Comparison of ENCODE assay signal across 22 cellular contexts in the genomic region with DNA sequence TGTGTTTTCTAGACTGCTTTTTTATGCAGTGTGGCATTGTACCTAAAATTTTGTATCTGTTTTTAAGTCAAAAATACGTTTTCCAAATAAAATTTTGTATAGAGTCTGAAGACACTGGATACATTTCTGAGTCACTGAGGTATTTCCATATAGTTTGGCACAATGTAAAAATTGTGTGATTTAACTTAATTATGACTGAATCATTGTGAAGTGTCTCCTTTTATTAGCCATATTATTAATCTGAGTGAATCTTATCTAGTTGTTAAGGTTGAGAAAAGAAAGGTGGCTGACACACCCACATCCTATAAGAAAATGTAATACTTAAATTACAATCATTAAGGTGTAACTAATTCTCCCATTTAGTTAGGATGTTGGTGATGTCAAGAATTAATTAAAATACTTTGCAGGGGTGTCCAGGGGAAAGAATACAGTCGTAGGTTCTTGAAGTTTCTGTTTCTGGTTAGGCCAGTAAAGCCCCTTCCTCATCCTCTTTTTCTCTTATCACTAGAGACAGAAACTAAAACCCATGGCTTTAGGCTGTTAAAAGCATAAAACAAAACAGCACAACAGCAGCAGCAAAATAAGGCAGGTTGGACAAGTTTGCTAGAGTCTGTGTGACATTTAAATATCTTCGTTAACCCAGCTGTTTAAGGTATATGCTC.
DNase-seq lines count a peak whose midpoint lies in the region; ATAC-seq lines count a peak whose summit lies in the region.
"Had no signal": no experiment of that assay in that cellular context is flagged by ENCODE, and none has a peak within 500 bp of the region (broad histone marks: within the 10 kb centered on the region; RNA-seq: fewer than 3 reads in every experiment).

No MANE protein-coding gene starts in this region.

- peak overlapping the region; percentile 49 for H3K27ac Mint-ChIP-seq in memory B cell
- peak overlapping the region in 1 of 2 donors; percentile 10 for H3K27ac Mint-ChIP-seq in natural killer cell treated with Interleukin-12 subunit alpha and Interleukin-12 subunit beta and Interleukin-15 and Interleukin-18, amount 100 ng/mL, for 72 hours
- H3K27ac Mint-ChIP-seq: activated B cell treated with CpG ODN at 0.5 μM for 24 hours; activated naive CD4-positive, alpha-beta T cell treated with anti-CD3 and anti-CD28 coated beads for 36 hours had no signal

- ATAC-seq in GM19351 (IDR thresholded peaks at IDR 0.05; ENCODE audit: unreplicated experiment): peak; percentile 23
- ATAC-seq in HG02588 (IDR thresholded peaks at IDR 0.05; ENCODE audit: unreplicated experiment): peak; percentile 19
- ATAC-seq in HG03280 (IDR thresholded peaks at IDR 0.05; ENCODE audit: unreplicated experiment): peak; percentile 36
- no peak for ATAC-seq in memory B cell (ENCODE audit: low read depth)
- ATAC-seq in natural killer cell treated with Interleukin-12 subunit alpha and Interleukin-12 subunit beta and Interleukin-15 and Interleukin-18, amount 100 ng/mL, for 72 hours: no peak
- ATAC-seq: heart left ventricle; naive thymus-derived CD4-positive, alpha-beta T cell had no signal

- no peaks in the 10 kb centered on the region for H3K27me3 Mint-ChIP-seq in memory B cell
- H3K27me3 Mint-ChIP-seq in natural killer cell treated with Interleukin-12 subunit alpha and Interleukin-12 subunit beta and Interleukin-15 and Interleukin-18, amount 100 ng/mL, for 72 hours: no peaks in the 10 kb centered on the region
- H3K27me3 Mint-ChIP-seq: activated B cell treated with CpG ODN at 0.5 μM for 24 hours; CD4-positive, alpha-beta memory T cell; dendritic cell treated with granulocyte-macrophage colony-stimulating factor and Interleukin-4, amounts not matched to agents 40 ng/mL and 50 ng/mL, for 4 days; naive thymus-derived CD4-positive, alpha-beta T cell had no signal

- H3K4me1 Mint-ChIP-seq in memory B cell: peaks cover 18% of the 10 kb centered on the region
- peaks cover 21 to 25% of the 10 kb centered on the region in 2 donors for H3K4me1 Mint-ChIP-seq in natural killer cell treated with Interleukin-12 subunit alpha and Interleukin-12 subunit beta and Interleukin-15 and Interleukin-18, amount 100 ng/mL, for 72 hours (ENCODE audit: low read depth in 2 of 2)

- no peak overlapping the region for H3K4me3 Mint-ChIP-seq in memory B cell
- H3K4me3 Mint-ChIP-seq in natural killer cell treated with Interleukin-12 subunit alpha and Interleukin-12 subunit beta and Interleukin-15 and Interleukin-18, amount 100 ng/mL, for 72 hours: no peak overlapping the region
- H3K4me3 Mint-ChIP-seq: activated B cell treated with CpG ODN at 0.5 μM for 24 hours; activated naive CD4-positive, alpha-beta T cell treated with anti-CD3 and anti-CD28 coated beads for 36 hours; CD4-positive, alpha-beta memory T cell; dendritic cell treated with granulocyte-macrophage colony-stimulating factor and Interleukin-4, amounts not matched to agents 40 ng/mL and 50 ng/mL, for 4 days; naive thymus-derived CD4-positive, alpha-beta T cell had no signal

- no peak for DNase-seq in memory B cell (ENCODE audit: low spot score in 2 of 2)
- no peak for DNase-seq in T1000 (lab: John Stamatoyannopoulos, UW)
- no peak for DNase-seq in DMS53 treated with DMSO at 0.1 percent for 48 hours (lab: John Stamatoyannopoulos, UW; ENCODE audit: unreplicated experiment)
- no peak for DNase-seq in natural killer cell treated with Interleukin-12 subunit alpha and Interleukin-12 subunit beta and Interleukin-15 and Interleukin-18, amount 100 ng/mL, for 72 hours (ENCODE audit: low spot score)
- DNase-seq: activated B cell treated with CpG ODN at 0.5 μM for 24 hours; activated CD4-positive, alpha-beta T cell treated with anti-CD3 and anti-CD28 coated beads, Interleukin-2, amount 50 U/mL, for 48 hours; activated naive CD4-positive, alpha-beta T cell treated with anti-CD3 and anti-CD28 coated beads for 36 hours; anterior cingulate cortex; CD4-positive, alpha-beta memory T cell; HCEC 1CT; heart left ventricle; KG1; mesendoderm; naive thymus-derived CD4-positive, alpha-beta T cell; NCI-H2171; NCI-H526; stimulated activated CD4-positive, alpha-beta T cell treated with anti-CD3 and anti-CD28 coated beads, Interleukin-2, amount 100 ng/mL, for 48 hours; stimulated activated naive CD4-positive, alpha-beta T cell treated with Interleukin-2 at 50 U/mL for 16 hours had no signal

- no peaks in the 10 kb centered on the region for H3K36me3 Mint-ChIP-seq in memory B cell
- no peaks in the 10 kb centered on the region for H3K36me3 Mint-ChIP-seq in natural killer cell treated with Interleukin-12 subunit alpha and Interleukin-12 subunit beta and Interleukin-15 and Interleukin-18, amount 100 ng/mL, for 72 hours
- H3K36me3 Mint-ChIP-seq: CD4-positive, alpha-beta memory T cell had no signal

- H3K9me3 Mint-ChIP-seq in memory B cell: no peaks in the 10 kb centered on the region
- no peaks in the 10 kb centered on the region for H3K9me3 Mint-ChIP-seq in natural killer cell treated with Interleukin-12 subunit alpha and Interleukin-12 subunit beta and Interleukin-15 and Interleukin-18, amount 100 ng/mL, for 72 hours
- H3K9me3 Mint-ChIP-seq: activated B cell treated with CpG ODN at 0.5 μM for 24 hours; activated naive CD4-positive, alpha-beta T cell treated with anti-CD3 and anti-CD28 coated beads for 36 hours; CD4-positive, alpha-beta memory T cell; dendritic cell treated with granulocyte-macrophage colony-stimulating factor and Interleukin-4, amounts not matched to agents 40 ng/mL and 50 ng/mL, for 4 days; naive thymus-derived CD4-positive, alpha-beta T cell had no signal

Comparison
In these comparisons a context has a peak if more than half of its experiments do, and no peak if none do; other contexts are left out.
1. ATAC-seq: peak in GM19351 (single experiment), HG02588 (single experiment) and HG03280 (single experiment); none in memory B cell (single experiment) and natural killer cell treated with Interleukin-12 subunit alpha and Interleukin-12 subunit beta and Interleukin-15 and Interleukin-18, amount 100 ng/mL, for 72 hours (0 of 2).